1 cellular context compared by ENCODE assay signal in the genomic region with DNA sequence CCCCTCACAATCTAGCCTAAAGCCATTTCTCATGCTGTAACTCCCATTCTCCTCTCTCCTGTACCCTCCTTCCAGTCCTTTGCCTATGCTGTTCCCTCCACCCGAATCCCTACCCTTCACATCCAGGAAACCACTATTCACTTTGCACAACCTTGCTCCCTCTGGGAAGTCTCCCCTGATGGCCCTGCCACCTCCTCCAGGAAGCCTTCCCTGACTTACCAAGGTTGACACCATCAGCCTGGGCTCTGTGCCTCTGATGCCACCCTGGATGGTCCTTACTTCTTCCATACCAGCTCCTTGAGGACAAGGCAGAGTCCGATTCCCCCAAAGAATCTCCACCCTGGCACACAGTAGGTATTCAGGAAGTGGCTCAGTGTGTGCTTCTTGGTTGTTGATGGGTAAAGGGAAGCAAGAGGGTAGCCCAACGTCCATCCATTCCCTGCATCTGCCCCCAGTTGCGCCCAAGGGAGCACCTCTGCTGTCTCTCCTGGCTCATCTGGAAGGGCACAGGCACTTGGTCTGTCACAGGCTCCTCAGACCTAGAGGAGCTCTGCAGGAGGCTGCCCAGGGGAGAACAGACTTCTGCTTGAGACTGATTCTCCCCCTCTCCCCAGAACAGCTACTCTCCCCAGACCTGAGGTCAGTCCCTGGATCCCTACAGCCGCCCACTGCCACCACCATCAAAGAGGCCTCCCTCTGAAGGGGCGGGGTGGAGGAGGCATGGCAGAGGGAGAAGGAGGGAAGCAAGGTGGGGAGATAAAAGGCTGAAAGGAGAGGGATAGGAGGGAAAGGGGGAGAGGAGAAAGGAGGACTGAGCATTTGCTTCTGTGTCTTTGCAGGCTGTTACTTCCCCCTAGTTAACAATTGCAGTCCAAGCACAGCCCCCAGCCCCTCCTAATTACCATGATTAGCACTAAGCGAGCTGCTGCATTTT.
TF ChIP-seq lines count a peak whose summit lies in the region.

No MANE protein-coding gene starts in this region.

TF ChIP-seq in HEK293, 187 proteins besides CTCF, POLR2A, EP300 and RAD21 (continued from another document):
- TF ChIP-seq EGR2 (tag by site-specific recombination; IDR thresholded peaks at IDR 0.05; ENCODE audit: low read depth) = peak; percentile 82
- peak; percentile 54; the same call in 1 of the 2 replicates for TF ChIP-seq ZNF398 (tag by site-specific recombination; IDR thresholded peaks at IDR 0.05)
- TF ChIP-seq ZNF558 (tag by site-specific recombination; IDR thresholded peaks at IDR 0.05) = no peak
- TF ChIP-seq SP7 (tag by site-specific recombination; IDR thresholded peaks at IDR 0.05) = peak; percentile 90
- no peak for TF ChIP-seq SETDB1 (IDR thresholded peaks at IDR 0.05; ENCODE audit: insufficient read length, low read length)
- TF ChIP-seq ZNF133 (tag by site-specific recombination; IDR thresholded peaks at IDR 0.05) = no peak
- TF ChIP-seq ZNF341 (tag by site-specific recombination; IDR thresholded peaks at IDR 0.05; ENCODE audit: low read depth) = no peak; the same call in none of the 2 replicates
- no peak for TF ChIP-seq ZFP3 (tag by site-specific recombination; IDR thresholded peaks at IDR 0.05; ENCODE audit: low read depth)
- TF ChIP-seq PRDM1 (tag by site-specific recombination; IDR thresholded peaks at IDR 0.05) = peak; percentile 69; the same call in 1 of the 2 replicates
- TF ChIP-seq ZNF37A (tag by site-specific recombination; IDR thresholded peaks at IDR 0.05) = no peak
- TF ChIP-seq KLF17 (tag by site-specific recombination; IDR thresholded peaks at IDR 0.05) = no peak
